ENCODE assay signal across 9 cellular contexts in genomic region chr1:7549277-7549676, GRCh38.
DNase-seq lines count a peak whose midpoint lies in the region; ATAC-seq and TF ChIP-seq lines count a peak whose summit lies in the region.
"Had no signal": no experiment of that assay in that cellular context is flagged by ENCODE, and none has a peak within 500 bp of the region (broad histone marks: within the 10 kb centered on the region; RNA-seq: fewer than 3 reads in every experiment).

No MANE protein-coding gene starts in this region.

- H3K4me1 Mint-ChIP-seq in T-cell = peaks cover 7 to 8% (median 7%) of the 10 kb centered on the region in 3 donors

- H3K4me3 ChIP-seq in left ventricle myocardium inferior = no peak overlapping the region
- no peak overlapping the region for H3K4me3 ChIP-seq in fibroblast of pulmonary artery (replicated peaks; ENCODE audit: low read depth, low read length)
- H3K4me3 ChIP-seq: adrenal gland had no signal

- peak in 1 of 4 experiments; percentile 77 for ATAC-seq in T-cell (replicated peaks in 1 of 4)

- peaks cover 39% of the 10 kb centered on the region for H3K4me1 ChIP-seq in left ventricle myocardium inferior
- H3K4me1 ChIP-seq: adrenal gland had no signal

- peak overlapping the region in 1 of 3 donors; percentile 40 for H3K4me3 Mint-ChIP-seq in T-cell

- no peaks in the 10 kb centered on the region for H3K27me3 ChIP-seq in left ventricle myocardium inferior (ENCODE audit: low read depth)
- H3K27me3 ChIP-seq: adrenal gland had no signal

- no peak overlapping the region for H3K27ac ChIP-seq in left ventricle myocardium inferior (replicated peaks)

- H3K9me3 Mint-ChIP-seq in T-cell = no peaks in the 10 kb centered on the region

- POLR2A ChIA-PET in T-cell (lab: Charles Lee) = no interaction called here

- CTCF ChIA-PET in T-cell (lab: Charles Lee) = no interaction called here

- in situ Hi-C loops in GM13977 (cut with MboI; ENCODE audit: low pct_unique_long_range_greater_than_20kb, low sequenced_read_pairs, unreplicated experiment) = no loop called here

- peaks cover 5% of the 10 kb centered on the region for H3K9me3 ChIP-seq in left ventricle myocardium inferior (replicated peaks)
- H3K9me3 ChIP-seq: adrenal gland had no signal

- H3K36me3 Mint-ChIP-seq in T-cell = no peaks in the 10 kb centered on the region

- no peaks in the 10 kb centered on the region for H3K36me3 ChIP-seq in left ventricle myocardium inferior
- H3K36me3 ChIP-seq: adrenal gland had no signal

- DNase-seq in cardiac septum (ENCODE audit: low spot score) (peak; percentile 29), left ventricle myocardium inferior (no peak), T-cell (no peak), fibroblast of pulmonary artery (ENCODE audit: low read depth) (peak; percentile 63), NCI-H2081 (lab: John Stamatoyannopoulos, UW) (no peak), GM13977 (ENCODE audit: low spot score) (no peak), NCI-H345 (lab: John Stamatoyannopoulos, UW) (no peak)
- peak; percentile 43 to 64 for DNase-seq in stimulated activated CD8-positive, alpha-beta memory T cell treated with anti-CD3 and anti-CD28 coated beads, Interleukin-15, amount 100 ng/mL, for 48 hours (ENCODE audit: low read depth in 2 of 2)

- H3K27me3 Mint-ChIP-seq in T-cell = peaks cover 0 to 18% of the 10 kb centered on the region in 2 donors

- intact Hi-C loops in cardiac septum (cut with DNase I) = no loop called here
- intact Hi-C loops in left ventricle myocardium inferior (cut with micrococcal nuclease) = no loop called here

- TF ChIP-seq CTCF in left ventricle myocardium inferior (IDR thresholded peaks at IDR 0.05; ENCODE audit: borderline replicate concordance) = no peak
- TF ChIP-seq CTCF in fibroblast of pulmonary artery (IDR thresholded peaks at IDR 0.05; ENCODE audit: low read length, missing control alignments) = no peak
- TF ChIP-seq CTCF in GM13977 (IDR thresholded peaks at IDR 0.05; ENCODE audit: extremely low read depth, insufficient read depth, missing control alignments) = no peak

- H3K27ac Mint-ChIP-seq in T-cell = peak overlapping the region; percentile 54 to 85

Comparison
In these comparisons a context has a peak if more than half of its experiments do, and no peak if none do; other contexts are left out.
1. DNase-seq: peak in cardiac septum (single experiment), fibroblast of pulmonary artery (single experiment) and stimulated activated CD8-positive, alpha-beta memory T cell treated with anti-CD3 and anti-CD28 coated beads, Interleukin-15, amount 100 ng/mL, for 48 hours (2 of 2); none in left ventricle myocardium inferior (single experiment), T-cell (0 of 34), NCI-H2081 (0 of 2), GM13977 (single experiment) and NCI-H345 (single experiment).